Comparison of ENCODE assay signal across 14 cellular contexts in the genomic region with DNA sequence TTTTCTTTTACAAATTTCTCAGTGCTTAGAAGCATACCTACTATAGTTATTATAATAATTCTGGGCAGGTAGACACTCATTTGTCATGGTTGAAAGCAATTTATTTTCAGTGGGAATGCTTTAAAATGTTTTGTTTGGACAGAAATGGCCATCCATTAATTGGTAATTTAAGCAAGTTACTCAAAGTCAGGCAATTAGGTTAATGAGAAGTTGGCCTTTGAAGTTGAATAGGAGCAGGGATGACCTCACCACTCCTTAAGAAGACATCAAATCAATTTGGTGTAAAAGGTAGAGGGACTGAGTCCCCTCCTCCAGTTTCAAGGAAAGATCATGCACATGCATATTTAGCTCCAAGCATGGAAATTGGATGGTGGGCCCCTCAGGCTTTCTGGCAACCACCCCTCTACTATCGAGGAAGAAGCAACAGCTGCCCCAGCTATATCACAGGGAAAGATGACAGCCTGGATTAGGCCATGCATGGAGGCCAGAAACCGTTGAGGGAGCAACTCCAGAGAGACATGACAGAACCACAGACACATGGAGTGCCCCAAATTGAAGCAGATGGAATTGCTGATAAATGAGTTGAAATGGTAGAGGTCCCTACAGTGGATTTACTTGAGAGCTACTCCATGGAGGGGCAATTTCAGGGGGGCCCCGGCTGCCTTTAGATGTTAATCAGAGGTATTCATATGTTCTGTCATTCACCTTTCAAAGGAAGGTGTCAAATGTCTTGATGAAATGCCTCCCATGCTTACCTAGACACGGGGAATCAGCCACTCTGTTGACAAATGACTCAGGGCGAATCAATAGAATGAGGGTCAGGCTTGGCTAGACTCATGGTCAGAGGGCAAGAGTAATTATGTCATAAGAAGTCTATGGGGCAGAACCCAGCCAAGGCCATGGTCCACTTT. TPM values are rescaled to one million over a fixed set of nuclear protein-coding genes. Genes with fewer than 3 reads are reported as not detected.
"Had no signal": no experiment of that assay in that cellular context is flagged by ENCODE, and none has a peak within 500 bp of the region (broad histone marks: within the 10 kb centered on the region; RNA-seq: fewer than 3 reads in every experiment).

No MANE protein-coding gene starts in this region.

- H3K4me3 Mint-ChIP-seq: activated CD8-positive, alpha-beta T cell treated with anti-CD3 and anti-CD28 coated beads for 36 hours; activated naive CD8-positive, alpha-beta T cell treated with anti-CD3 and anti-CD28 coated beads, Interleukin-2, amount 50 U/mL, for 24 hours; activated T-helper 1 cell treated with anti-CD3 and anti-CD28 coated beads, Interleukin-12 subunit alpha, Interleukin-12 subunit beta, Interleukin-2, Interleukin-4 antibody, amounts not matched to agents 30 ng/mL and 10 ng/mL and 1 ng/mL, durations not matched to agents 14 hours and 24 hours and 36 hours; naive B cell had no signal

- H3K27ac Mint-ChIP-seq: activated CD8-positive, alpha-beta T cell treated with anti-CD3 and anti-CD28 coated beads for 36 hours; activated naive CD8-positive, alpha-beta T cell treated with anti-CD3 and anti-CD28 coated beads, Interleukin-2, amount 50 U/mL, for 24 hours; activated T-helper 1 cell treated with anti-CD3 and anti-CD28 coated beads, Interleukin-12 subunit alpha, Interleukin-12 subunit beta, Interleukin-2, Interleukin-4 antibody, amounts not matched to agents 30 ng/mL and 10 ng/mL and 1 ng/mL, durations not matched to agents 14 hours and 24 hours and 36 hours had no signal

- H3K4me1 Mint-ChIP-seq: activated naive CD8-positive, alpha-beta T cell treated with anti-CD3 and anti-CD28 coated beads, Interleukin-2, amount 50 U/mL, for 24 hours had no signal

- H3K36me3 Mint-ChIP-seq: naive B cell had no signal

- H3K9me3 Mint-ChIP-seq: activated CD8-positive, alpha-beta T cell treated with anti-CD3 and anti-CD28 coated beads for 36 hours; activated naive CD8-positive, alpha-beta T cell treated with anti-CD3 and anti-CD28 coated beads, Interleukin-2, amount 50 U/mL, for 24 hours; activated T-helper 1 cell treated with anti-CD3 and anti-CD28 coated beads, Interleukin-12 subunit alpha, Interleukin-12 subunit beta, Interleukin-2, Interleukin-4 antibody, amounts not matched to agents 30 ng/mL and 10 ng/mL and 1 ng/mL, durations not matched to agents 14 hours and 24 hours and 36 hours; naive B cell had no signal

- DNase-seq: activated CD4-positive, alpha-beta T cell treated with anti-CD3 and anti-CD28 coated beads for 4 hours; activated CD8-positive, alpha-beta memory T cell treated with anti-CD3 and anti-CD28 coated beads, Interleukin-2, amount 50 U/mL, for 48 hours; activated CD8-positive, alpha-beta T cell treated with anti-CD3 and anti-CD28 coated beads for 36 hours; activated naive CD4-positive, alpha-beta T cell; activated naive CD8-positive, alpha-beta T cell treated with anti-CD3 and anti-CD28 coated beads, Interleukin-2, amount 50 U/mL, for 24 hours; caudate nucleus; colonic mucosa; effector CD4-positive, alpha-beta T cell; gastrocnemius medialis; naive B cell; posterior cingulate gyrus; small intestine; thyroid gland had no signal

RNA-seq across cellular contexts. Expression of a gene that starts 26.7 kb away (rescaled TPM):
- total RNA-seq: activated CD8-positive, alpha-beta T cell treated with anti-CD3 and anti-CD28 coated beads for 36 hours had no signal
